10 cellular contexts compared by ENCODE assay signal in genomic region chr7:50262916-50263690, GRCh38. TPM values are rescaled to one million over a fixed set of nuclear protein-coding genes. Genes with fewer than 3 reads are reported as not detected.
DNase-seq lines count a peak whose midpoint lies in the region; ATAC-seq and TF ChIP-seq lines count a peak whose summit lies in the region.
"Had no signal": no experiment of that assay in that cellular context is flagged by ENCODE, and none has a peak within 500 bp of the region (broad histone marks: within the 10 kb centered on the region; RNA-seq: fewer than 3 reads in every experiment).

No MANE protein-coding gene starts in this region.

- no peaks in the 10 kb centered on the region for H3K9me3 ChIP-seq in aorta (ENCODE audit: control insufficient read depth, low read length)
- H3K9me3 ChIP-seq: thoracic aorta had no signal

- H3K4me1 ChIP-seq in aorta (ENCODE audit: control insufficient read depth in 1 of 2, insufficient read depth in 2 of 2, low read length in 2 of 2) = no peaks in the 10 kb centered on the region

- intact Hi-C loops in aorta (cut with DNase I) = no loop called here

- no peaks in the 10 kb centered on the region for H3K27me3 ChIP-seq in aorta (ENCODE audit: control insufficient read depth in 1 of 2, insufficient read depth in 2 of 2, low read length in 1 of 2)

- ATAC-seq in GM18867 (IDR thresholded peaks at IDR 0.05; ENCODE audit: unreplicated experiment) (peak; percentile 59), HG02759 (IDR thresholded peaks at IDR 0.05; ENCODE audit: unreplicated experiment) (peak; percentile 61), aorta (ENCODE audit: low FRiP score) (no peak)

- no peak overlapping the region for H3K27ac ChIP-seq in aorta (ENCODE audit: low read depth in 1 of 2, low read length in 2 of 2)
- H3K27ac ChIP-seq: thoracic aorta had no signal

- WGBS in aorta, 2 donors = 0% methylated on average over 1 of the region's 1 CpG

- DNase-seq in NOMO-1 (lab: John Stamatoyannopoulos, UW; ENCODE audit: unreplicated experiment in 2 of 2) = peak; percentile 42 to 66
- peak; percentile 26 for DNase-seq in medulla oblongata (ENCODE audit: extremely low spot score)
- no peak for DNase-seq in globus pallidus (ENCODE audit: low spot score)
- DNase-seq in foreskin fibroblast = no peak
- DNase-seq in aorta = no peak
- no peak for DNase-seq in AG08395 (ENCODE audit: low spot score)
- DNase-seq: amygdala had no signal

- no peaks in the 10 kb centered on the region for H3K36me3 ChIP-seq in aorta (ENCODE audit: control insufficient read depth in 1 of 2, insufficient read depth in 2 of 2, low read length in 1 of 2)
- H3K36me3 ChIP-seq: thoracic aorta had no signal

- no peak overlapping the region for H3K4me3 ChIP-seq in foreskin fibroblast (ENCODE audit: low read depth in 1 of 2, low read length in 2 of 2)
- no peak overlapping the region for H3K4me3 ChIP-seq in aorta (ENCODE audit: low read length in 2 of 2)
- H3K4me3 ChIP-seq: thoracic aorta had no signal

- no peak for TF ChIP-seq CTCF in foreskin fibroblast (IDR thresholded peaks at IDR 0.05; ENCODE audit: low read depth, low read length)

RNA-seq across cellular contexts. Expression of gene IKZF1, which starts 41.4 kb away (rescaled TPM):
- total RNA-seq in aorta = 10 to 100 TPM; 13.5 to 24.4 TPM
- 1 to 10 TPM; 2.5 to 5.9 TPM for polyA plus RNA-seq in aorta

Comparison
In these comparisons a context has a peak if more than half of its experiments do, and no peak if none do; other contexts are left out.
1. DNase-seq: peak in NOMO-1 (2 of 2) and medulla oblongata (single experiment); none in globus pallidus (single experiment), foreskin fibroblast (0 of 2), aorta (0 of 2) and AG08395 (single experiment).